1 cellular context compared by ENCODE assay signal in the genomic region with DNA sequence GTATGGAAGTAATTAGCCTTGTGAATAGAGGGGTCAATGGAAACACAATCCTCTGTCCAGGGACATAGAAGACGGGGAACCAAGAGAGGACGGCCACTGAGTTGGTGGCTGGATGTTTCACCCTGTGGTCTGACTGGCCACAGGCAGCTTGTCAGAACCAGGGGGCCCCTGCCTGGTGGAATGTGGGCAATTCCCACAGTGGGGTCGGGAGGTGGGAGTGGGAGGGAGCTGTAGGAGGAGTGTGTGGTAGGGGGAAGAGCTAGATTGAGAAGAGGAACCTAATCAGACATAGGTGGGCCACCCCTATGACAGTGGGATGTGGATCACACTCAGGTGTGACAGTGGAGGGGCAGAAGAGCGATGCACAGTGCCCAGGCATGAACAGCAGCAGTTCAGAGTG.
TF ChIP-seq lines count a peak whose summit lies in the region.

No MANE protein-coding gene starts in this region.

TF ChIP-seq in HepG2, 621 proteins besides CTCF, POLR2A, EP300 and RAD21:
- TF ChIP-seq, protein P1, sequence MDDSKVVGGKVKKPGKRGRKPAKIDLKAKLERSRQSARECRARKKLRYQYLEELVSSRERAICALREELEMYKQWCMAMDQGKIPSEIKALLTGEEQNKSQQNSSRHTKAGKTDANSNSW (CRISPR knock-in tag; IDR thresholded peaks at IDR 0.05; ENCODE audit: borderline replicate concordance) = no peak
- TF ChIP-seq ZNF710 (CRISPR knock-in tag; IDR thresholded peaks at IDR 0.05; ENCODE audit: borderline replicate concordance) (no peak), NFKB2 (CRISPR knock-in tag; IDR thresholded peaks at IDR 0.05; ENCODE audit: borderline replicate concordance) (no peak), ARNT2 (CRISPR knock-in tag; IDR thresholded peaks at IDR 0.05; ENCODE audit: low read depth) (no peak), BHLHE40 (IDR thresholded peaks at IDR 0.05; ENCODE audit: low read length) (no peak), DR1 (CRISPR knock-in tag; IDR thresholded peaks at IDR 0.05) (no peak), RCOR2 (CRISPR knock-in tag; IDR thresholded peaks at IDR 0.05) (no peak), ZNF639 (CRISPR knock-in tag; conservative IDR thresholded peaks at IDR 0.05) (no peak), NR1H2 (CRISPR knock-in tag; IDR thresholded peaks at IDR 0.05; ENCODE audit: borderline replicate concordance, low read depth) (no peak), MAFF (IDR thresholded peaks at IDR 0.05; ENCODE audit: low read depth, low read length) (no peak), E2F1 (CRISPR knock-in tag; IDR thresholded peaks at IDR 0.05) (no peak), ZGPAT (CRISPR knock-in tag; IDR thresholded peaks at IDR 0.05) (no peak), HMG20A (CRISPR knock-in tag; IDR thresholded peaks at IDR 0.05; ENCODE audit: borderline replicate concordance) (no peak), GABPA (IDR thresholded peaks at IDR 0.05; ENCODE audit: low read depth, low read length) (no peak), GABPA (CRISPR knock-in tag; IDR thresholded peaks at IDR 0.05; ENCODE audit: low read depth) (no peak), CENPBD1 (CRISPR knock-in tag; IDR thresholded peaks at IDR 0.05; ENCODE audit: borderline replicate concordance, low read depth) (no peak)
- TF ChIP-seq, protein P2, sequence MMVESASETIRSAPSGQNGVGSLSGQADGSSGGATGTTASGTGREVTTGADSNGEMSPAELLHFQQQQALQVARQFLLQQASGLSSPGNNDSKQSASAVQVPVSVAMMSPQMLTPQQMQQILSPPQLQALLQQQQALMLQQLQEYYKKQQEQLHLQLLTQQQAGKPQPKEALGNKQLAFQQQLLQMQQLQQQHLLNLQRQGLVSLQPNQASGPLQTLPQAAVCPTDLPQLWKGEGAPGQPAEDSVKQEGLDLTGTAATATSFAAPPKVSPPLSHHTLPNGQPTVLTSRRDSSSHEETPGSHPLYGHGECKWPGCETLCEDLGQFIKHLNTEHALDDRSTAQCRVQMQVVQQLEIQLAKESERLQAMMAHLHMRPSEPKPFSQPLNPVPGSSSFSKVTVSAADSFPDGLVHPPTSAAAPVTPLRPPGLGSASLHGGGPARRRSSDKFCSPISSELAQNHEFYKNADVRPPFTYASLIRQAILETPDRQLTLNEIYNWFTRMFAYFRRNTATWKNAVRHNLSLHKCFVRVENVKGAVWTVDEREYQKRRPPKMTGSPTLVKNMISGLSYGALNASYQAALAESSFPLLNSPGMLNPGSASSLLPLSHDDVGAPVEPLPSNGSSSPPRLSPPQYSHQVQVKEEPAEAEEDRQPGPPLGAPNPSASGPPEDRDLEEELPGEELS (CRISPR knock-in tag; IDR thresholded peaks at IDR 0.05) = no peak
- TF ChIP-seq, protein P3, sequence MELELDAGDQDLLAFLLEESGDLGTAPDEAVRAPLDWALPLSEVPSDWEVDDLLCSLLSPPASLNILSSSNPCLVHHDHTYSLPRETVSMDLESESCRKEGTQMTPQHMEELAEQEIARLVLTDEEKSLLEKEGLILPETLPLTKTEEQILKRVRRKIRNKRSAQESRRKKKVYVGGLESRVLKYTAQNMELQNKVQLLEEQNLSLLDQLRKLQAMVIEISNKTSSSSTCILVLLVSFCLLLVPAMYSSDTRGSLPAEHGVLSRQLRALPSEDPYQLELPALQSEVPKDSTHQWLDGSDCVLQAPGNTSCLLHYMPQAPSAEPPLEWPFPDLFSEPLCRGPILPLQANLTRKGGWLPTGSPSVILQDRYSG (CRISPR knock-in tag; IDR thresholded peaks at IDR 0.05) = no peak
